30 cellular contexts compared by ENCODE assay signal in the genomic region with DNA sequence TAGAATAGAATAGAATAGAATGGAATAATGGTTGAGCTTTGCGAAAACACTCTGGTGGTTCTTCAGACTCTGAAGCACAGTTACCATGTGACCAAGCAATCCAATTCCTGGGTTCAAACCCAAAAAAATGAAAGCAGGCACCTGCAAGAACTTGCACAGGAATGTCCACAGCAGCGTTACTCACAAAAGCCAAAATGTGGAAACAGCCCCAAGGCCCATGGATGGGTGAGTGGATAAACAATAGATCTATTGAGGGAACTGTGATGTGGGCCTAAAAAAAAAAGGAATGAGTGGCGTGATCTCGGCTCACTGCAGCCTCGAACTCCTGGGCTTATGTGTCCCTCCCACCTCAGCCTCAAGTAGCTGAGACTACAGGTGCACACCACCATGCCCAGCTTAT.
"Had no signal": no experiment of that assay in that cellular context is flagged by ENCODE, and none has a peak within 500 bp of the region (broad histone marks: within the 10 kb centered on the region; RNA-seq: fewer than 3 reads in every experiment).

No MANE protein-coding gene starts in this region.

- H3K9me3 ChIP-seq: colonic mucosa, esophagus muscularis mucosa had no signal

- H3K36me3 ChIP-seq: brain microvascular endothelial cell, cardiac muscle cell, colonic mucosa, esophagus muscularis mucosa had no signal

- DNase-seq: activated CD4-positive, alpha-beta memory T cell treated with anti-CD3 and anti-CD28 coated beads, Interleukin-2, amount 10 ng/mL, durations not matched to agents 7 days and 5 days; activated CD4-positive, alpha-beta T cell treated with anti-CD3 and anti-CD28 coated beads for 1 hour; activated CD4-positive, alpha-beta T cell treated with anti-CD3 and anti-CD28 coated beads for 4 hours; activated CD4-positive, alpha-beta T cell treated with anti-CD3 and anti-CD28 coated beads, Interleukin-2, amount 10 ng/mL, durations not matched to agents 7 days and 5 days; activated CD4-positive, alpha-beta T cell treated with anti-CD3 and anti-CD28 coated beads, Interleukin-2, amount 50 U/mL, for 4 hours; activated CD8-positive, alpha-beta memory T cell treated with anti-CD3 and anti-CD28 coated beads for 24 hours; activated effector memory CD4-positive, alpha-beta T cell treated with Interleukin-2 at 50 U/mL for 16 hours; activated gamma-delta T cell treated with Interleukin-2 at 50 U/mL for 16 hours; activated naive CD4-positive, alpha-beta T cell treated with anti-CD3 and anti-CD28 coated beads, Interleukin-2, amount 50 U/mL, for 16 hours; activated naive CD4-positive, alpha-beta T cell treated with Interleukin-2 at 50 U/mL for 16 hours; activated T-cell treated with anti-CD3 and anti-CD28 coated beads, Interleukin-2, amount 50 U/mL, for 4 hours; amniotic stem cell; brain microvascular endothelial cell; central memory CD4-positive, alpha-beta T cell; cerebellar nuclear complex; colonic mucosa; effector CD8-positive, alpha-beta T cell; erythroblast; head of caudate nucleus; T-helper 2 cell had no signal

- H3K4me1 ChIP-seq: colonic mucosa had no signal

- H3K4me3 ChIP-seq: cardiac muscle cell, colonic mucosa, esophagus muscularis mucosa had no signal

- ATAC-seq: activated T-cell treated with anti-CD3 and anti-CD28 coated beads, Interleukin-2, amount 50 U/mL, for 4 hours; activated T-helper 17 cell treated with anti-CD3 and anti-CD28 coated beads, Interleukin-2, amount 50 U/mL, for 72 hours; WTC11 had no signal

- H3K27ac ChIP-seq: brain microvascular endothelial cell, cardiac muscle cell, colonic mucosa, esophagus muscularis mucosa, VCaP had no signal

- FAIRE-seq: astrocyte, endometrium, endothelial cell of umbilical vein, frontal cortex, TTC549 had no signal
